23 cellular contexts compared by ENCODE assay signal in genomic region chr5:170176916-170177315, GRCh38. TPM values are rescaled to one million over a fixed set of nuclear protein-coding genes. Genes with fewer than 3 reads are reported as not detected.
"Had no signal": no experiment of that assay in that cellular context is flagged by ENCODE, and none has a peak within 500 bp of the region (broad histone marks: within the 10 kb centered on the region; RNA-seq: fewer than 3 reads in every experiment).

No MANE protein-coding gene starts in this region.

- DNase-seq: effector CD4-positive, alpha-beta T cell; foreskin melanocyte; head of caudate nucleus; mammary epithelial cell; naive thymus-derived CD4-positive, alpha-beta T cell; nephron progenitor cell; small intestine; stimulated activated CD4-positive, alpha-beta T cell treated with anti-CD3 and anti-CD28 coated beads, Interleukin-12 subunit alpha, Interleukin-12 subunit beta, amount 100 ng/mL, for 4 hours; stimulated activated naive CD4-positive, alpha-beta T cell; stomach; substantia nigra; transverse colon had no signal

- H3K27me3 ChIP-seq: hepatocyte, neutrophil, right atrium auricular region, stomach, transverse colon had no signal

- ATAC-seq: naive thymus-derived CD4-positive, alpha-beta T cell had no signal

- H3K4me3 ChIP-seq: coronary artery, hepatocyte, right atrium auricular region, stomach, thoracic aorta, transverse colon had no signal

- H3K9me3 ChIP-seq: neutrophil, right atrium auricular region, stomach, thoracic aorta, transverse colon had no signal

- H3K4me1 ChIP-seq: right atrium auricular region, stomach, transverse colon had no signal

- H3K27ac ChIP-seq: coronary artery, hepatocyte, neutrophil, right atrium auricular region, stomach, thoracic aorta, transverse colon had no signal

- H3K36me3 ChIP-seq: neutrophil, right atrium auricular region, stomach, thoracic aorta, transverse colon had no signal

RNA-seq across cellular contexts. Expression of gene C5orf58, which starts 55.9 kb away (rescaled TPM):
- total RNA-seq: dermis microvascular lymphatic vessel endothelial cell; hepatocyte; kidney epithelial cell; mammary epithelial cell; mesenteric fat pad; mononuclear cell; naive thymus-derived CD4-positive, alpha-beta T cell; osteoblast; right atrium auricular region; thoracic aorta; ureter had no signal
- polyA plus RNA-seq: mammary epithelial cell, small intestine had no signal
